In genomic region chr19:47156861-47157454, GRCh38 we compare ENCODE assay signal across 8 cellular contexts. TPM values are rescaled to one million over a fixed set of nuclear protein-coding genes. Genes with fewer than 3 reads are reported as not detected.
DNase-seq lines count a peak whose midpoint lies in the region; ATAC-seq and TF ChIP-seq lines count a peak whose summit lies in the region.

No MANE protein-coding gene starts in this region.

- TF ChIP-seq EP300 in gastroesophageal sphincter (IDR thresholded peaks at IDR 0.05) = no peak

- H3K4me1 Mint-ChIP-seq in T-helper 1 cell treated with Interleukin-12 subunit alpha and Interleukin-12 subunit beta and Interleukin-4 antibody, amounts not matched to agents 30 μg/mL and 1 μg/mL, for 36 hours (ENCODE audit: low read depth) = peaks cover 34% of the 10 kb centered on the region

- H3K9me3 ChIP-seq in gastroesophageal sphincter (no peaks in the 10 kb centered on the region), stomach smooth muscle (ENCODE audit: control insufficient read depth in 2 of 2, low read length in 2 of 2) (no peaks in the 10 kb centered on the region), BE2C (no peaks in the 10 kb centered on the region)

- TF ChIP-seq CTCF in gastroesophageal sphincter (IDR thresholded peaks at IDR 0.05) = no peak
- no peak for TF ChIP-seq CTCF in BE2C (IDR thresholded peaks at IDR 0.05; ENCODE audit: low read depth, low read length)

- peak; percentile 69 for DNase-seq in NCI-H2227 treated with DMSO at 0.1 percent for 48 hours (lab: John Stamatoyannopoulos, UW)
- no peak for DNase-seq in NCI-H2227 (lab: John Stamatoyannopoulos, UW; ENCODE audit: unreplicated experiment)
- no peak for DNase-seq in DMS153 treated with DMSO at 0.1 percent for 48 hours (lab: John Stamatoyannopoulos, UW; ENCODE audit: unreplicated experiment)
- DNase-seq in NCI-H82 treated with DMSO at 0.1 percent for 48 hours (lab: John Stamatoyannopoulos, UW; ENCODE audit: unreplicated experiment) = no peak
- no peak for DNase-seq in BE2C

- H3K36me3 Mint-ChIP-seq in T-helper 1 cell treated with Interleukin-12 subunit alpha and Interleukin-12 subunit beta and Interleukin-4 antibody, amounts not matched to agents 30 μg/mL and 1 μg/mL, for 36 hours (ENCODE audit: low read depth) = peaks cover 42% of the 10 kb centered on the region

- H3K27ac Mint-ChIP-seq in T-helper 1 cell treated with Interleukin-12 subunit alpha and Interleukin-12 subunit beta and Interleukin-4 antibody, amounts not matched to agents 30 μg/mL and 1 μg/mL, for 36 hours = peak overlapping the region; percentile 64

- TF ChIP-seq POLR2A in gastroesophageal sphincter (IDR thresholded peaks at IDR 0.05) = no peak

- H3K27me3 ChIP-seq in gastroesophageal sphincter = no peaks in the 10 kb centered on the region
- H3K27me3 ChIP-seq in stomach smooth muscle (ENCODE audit: control insufficient read depth in 1 of 2, insufficient read depth in 2 of 2, low read length in 2 of 2) = no peaks in the 10 kb centered on the region
- H3K27me3 ChIP-seq in BE2C = no peaks in the 10 kb centered on the region

- H3K27ac ChIP-seq in gastroesophageal sphincter = peak overlapping the region; percentile 76 to 84 (median 82)
- H3K27ac ChIP-seq in stomach smooth muscle (ENCODE audit: low read length) = peak overlapping the region; percentile 80

- H3K4me3 ChIP-seq in gastroesophageal sphincter (no peak overlapping the region), stomach smooth muscle (ENCODE audit: low read length in 2 of 2) (peak overlapping the region in 1 of 2 donors; percentile 22), BE2C (ENCODE audit: low read depth, low read length) (no peak overlapping the region)

- H3K4me3 Mint-ChIP-seq in T-helper 1 cell treated with Interleukin-12 subunit alpha and Interleukin-12 subunit beta and Interleukin-4 antibody, amounts not matched to agents 30 μg/mL and 1 μg/mL, for 36 hours = peak overlapping the region; percentile 68

- H3K27me3 Mint-ChIP-seq in T-helper 1 cell treated with Interleukin-12 subunit alpha and Interleukin-12 subunit beta and Interleukin-4 antibody, amounts not matched to agents 30 μg/mL and 1 μg/mL, for 36 hours (ENCODE audit: low read depth) = no peaks in the 10 kb centered on the region

- H3K9me3 Mint-ChIP-seq in T-helper 1 cell treated with Interleukin-12 subunit alpha and Interleukin-12 subunit beta and Interleukin-4 antibody, amounts not matched to agents 30 μg/mL and 1 μg/mL, for 36 hours = no peaks in the 10 kb centered on the region

- H3K4me1 ChIP-seq in gastroesophageal sphincter (peaks cover 12 to 86% (median 29%) of the 10 kb centered on the region in 3 donors), stomach smooth muscle (ENCODE audit: control insufficient read depth, insufficient read depth, low read length) (peaks cover 39% of the 10 kb centered on the region), BE2C (peaks cover 4% of the 10 kb centered on the region)

- no peak overlapping the region for H3K9ac ChIP-seq in stomach smooth muscle (ENCODE audit: low read length in 2 of 2)

- H3K36me3 ChIP-seq in gastroesophageal sphincter = peaks cover 0 to 50% of the 10 kb centered on the region in 2 donors
- peaks cover 0 to 21% of the 10 kb centered on the region in 2 donors for H3K36me3 ChIP-seq in stomach smooth muscle (ENCODE audit: control insufficient read depth in 2 of 2, insufficient read depth in 2 of 2, low read length in 2 of 2)
- peaks cover 88% of the 10 kb centered on the region for H3K36me3 ChIP-seq in BE2C

- ATAC-seq in gastroesophageal sphincter = no peak

- 58 to 69% methylated on average over 5 to 7 of the region's 7 CpGs for WGBS in gastroesophageal sphincter (ENCODE audit: low coverage in 1 of 2), 2 donors

RNA-seq across cellular contexts. Expression of gene SAE1, which starts 26.3 kb away (rescaled TPM):
- total RNA-seq in gastroesophageal sphincter = 100 to 1,000 TPM; 134 to 157 (median 153) TPM
- polyA plus RNA-seq in BE2C (2012; ENCODE audit: insufficient read depth, insufficient read length, low read depth) = 148 TPM

RNA-seq across cellular contexts. Expression of gene ZC3H4, which starts 43.4 kb away (rescaled TPM):
- 10 to 100 TPM; 22.5 to 28.7 (median 24.9) TPM for total RNA-seq in gastroesophageal sphincter
- polyA plus RNA-seq in BE2C (2012; ENCODE audit: insufficient read depth, insufficient read length, low read depth) = 17.5 TPM
